8 cellular contexts compared by ENCODE assay signal in genomic region chr1:21255284-21255942, GRCh38. TPM values are rescaled to one million over a fixed set of nuclear protein-coding genes. Genes with fewer than 3 reads are reported as not detected.
DNase-seq lines count a peak whose midpoint lies in the region; ATAC-seq and TF ChIP-seq lines count a peak whose summit lies in the region.

No MANE protein-coding gene starts in this region.

- H3K9me3 ChIP-seq in HEK293 (ENCODE audit: control insufficient read depth, insufficient read depth, low read depth, low read length): no peaks in the 10 kb centered on the region

- no peak overlapping the region for H3K27ac ChIP-seq in HEK293 (ENCODE audit: extremely low read depth, low read depth, low read length)

- H3K4me3 ChIP-seq in AG09309 (ENCODE audit: control insufficient read depth, low read depth, low read length) (no peak overlapping the region), HEK293 (ENCODE audit: low read depth, low read length) (no peak overlapping the region), kidney epithelial cell (ENCODE audit: low read depth, low read length) (no peak overlapping the region)

- peak; percentile 51 for DNase-seq in AG09309 (ENCODE audit: low read depth)
- peak; percentile 68 for DNase-seq in NCI-H510A (lab: John Stamatoyannopoulos, UW)
- DNase-seq in central memory CD4-positive, alpha-beta T cell: peak; percentile 69
- no peak for DNase-seq in kidney epithelial cell (ENCODE audit: low read depth)
- peak; percentile 76 for DNase-seq in stimulated activated CD4-positive, alpha-beta T cell treated with anti-CD3 and anti-CD28 coated beads, Interleukin-2, amount 100 ng/mL, for 4 hours (ENCODE audit: low read depth)

- H3K27me3 ChIP-seq in kidney epithelial cell (ENCODE audit: control insufficient read depth, insufficient read depth, low read length): no peaks in the 10 kb centered on the region

- CTCF ChIA-PET in HEK293 (lab: Yijun Ruan, JAX): interaction anchor here (0.6 to 9.0 kb wide), 41 partner anchors 9 to 560 kb away, joined by 3 to 256 read pairs (median 5); no protein-coding TSS in a partner anchor

- no peaks in the 10 kb centered on the region for H3K4me1 ChIP-seq in HEK293 (ENCODE audit: control insufficient read depth, insufficient read depth, low read length)

- TF ChIP-seq CTCF in AG09309 (IDR thresholded peaks at IDR 0.05; ENCODE audit: control insufficient read depth, insufficient read depth, low read depth, low read length, missing control alignments): peak; percentile 92
- TF ChIP-seq CTCF in HEK293 (tag by site-specific recombination; IDR thresholded peaks at IDR 0.05): peak; percentile 80
- TF ChIP-seq CTCF in kidney epithelial cell (IDR thresholded peaks at IDR 0.05; ENCODE audit: insufficient read depth, low read length, poor library complexity, severe bottlenecking): peak; percentile 92

- POLR2A ChIA-PET in HEK293 (lab: Yijun Ruan, JAX): interaction anchor here (0.7 kb wide), 1 partner anchor 15 kb away, joined by 3 read pairs; no protein-coding TSS in a partner anchor

- peaks cover 0 to 52% of the 10 kb centered on the region in 2 experiments; a peak in 1 of 3 replicates for H3K36me3 ChIP-seq in HEK293 (ENCODE audit: control insufficient read depth in 2 of 2, insufficient read depth in 1 of 2, low read length in 2 of 2)
- peaks cover 2% of the 10 kb centered on the region for H3K36me3 ChIP-seq in kidney epithelial cell (ENCODE audit: control insufficient read depth, insufficient read depth, low read length)

- peak; percentile 58 to 59 for ATAC-seq in activated CD4-positive, CD25-positive, alpha-beta regulatory T cell treated with anti-CD3 and anti-CD28 coated beads, Interleukin-2, amount 50 U/mL, for 24 hours
- no peak for ATAC-seq in HG02938 (IDR thresholded peaks at IDR 0.05; ENCODE audit: unreplicated experiment)

TF ChIP-seq in HEK293, 187 proteins besides CTCF, POLR2A, EP300 and RAD21 (continues in another document):
- TF ChIP-seq, protein P1, sequence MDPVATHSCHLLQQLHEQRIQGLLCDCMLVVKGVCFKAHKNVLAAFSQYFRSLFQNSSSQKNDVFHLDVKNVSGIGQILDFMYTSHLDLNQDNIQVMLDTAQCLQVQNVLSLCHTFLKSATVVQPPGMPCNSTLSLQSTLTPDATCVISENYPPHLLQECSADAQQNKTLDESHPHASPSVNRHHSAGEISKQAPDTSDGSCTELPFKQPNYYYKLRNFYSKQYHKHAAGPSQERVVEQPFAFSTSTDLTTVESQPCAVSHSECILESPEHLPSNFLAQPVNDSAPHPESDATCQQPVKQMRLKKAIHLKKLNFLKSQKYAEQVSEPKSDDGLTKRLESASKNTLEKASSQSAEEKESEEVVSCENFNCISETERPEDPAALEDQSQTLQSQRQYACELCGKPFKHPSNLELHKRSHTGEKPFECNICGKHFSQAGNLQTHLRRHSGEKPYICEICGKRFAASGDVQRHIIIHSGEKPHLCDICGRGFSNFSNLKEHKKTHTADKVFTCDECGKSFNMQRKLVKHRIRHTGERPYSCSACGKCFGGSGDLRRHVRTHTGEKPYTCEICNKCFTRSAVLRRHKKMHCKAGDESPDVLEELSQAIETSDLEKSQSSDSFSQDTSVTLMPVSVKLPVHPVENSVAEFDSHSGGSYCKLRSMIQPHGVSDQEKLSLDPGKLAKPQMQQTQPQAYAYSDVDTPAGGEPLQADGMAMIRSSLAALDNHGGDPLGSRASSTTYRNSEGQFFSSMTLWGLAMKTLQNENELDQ (tag by site-specific recombination; IDR thresholded peaks at IDR 0.05; ENCODE audit: low read depth): no peak
- TF ChIP-seq GLI4 (tag by site-specific recombination; IDR thresholded peaks at IDR 0.05): no peak
- no peak for TF ChIP-seq HOXD13 (CRISPR knock-in tag; IDR thresholded peaks at IDR 0.05; ENCODE audit: borderline replicate concordance)
- TF ChIP-seq ZNF658 (tag by site-specific recombination; IDR thresholded peaks at IDR 0.05): no peak
- TF ChIP-seq ZBTB48 (tag by site-specific recombination; IDR thresholded peaks at IDR 0.05): peak; percentile 41; the same call in 1 of the 2 replicates
- TF ChIP-seq TCF7L2 (IDR thresholded peaks at IDR 0.05; ENCODE audit: borderline replicate concordance, low read depth, low read length): no peak
- TF ChIP-seq ZNF660 (tag by site-specific recombination; IDR thresholded peaks at IDR 0.05): peak; percentile 69
- TF ChIP-seq SP3 (tag by site-specific recombination; IDR thresholded peaks at IDR 0.05): no peak
- no peak for TF ChIP-seq ZNF624 (tag by site-specific recombination; IDR thresholded peaks at IDR 0.05)
- TF ChIP-seq, protein P2, sequence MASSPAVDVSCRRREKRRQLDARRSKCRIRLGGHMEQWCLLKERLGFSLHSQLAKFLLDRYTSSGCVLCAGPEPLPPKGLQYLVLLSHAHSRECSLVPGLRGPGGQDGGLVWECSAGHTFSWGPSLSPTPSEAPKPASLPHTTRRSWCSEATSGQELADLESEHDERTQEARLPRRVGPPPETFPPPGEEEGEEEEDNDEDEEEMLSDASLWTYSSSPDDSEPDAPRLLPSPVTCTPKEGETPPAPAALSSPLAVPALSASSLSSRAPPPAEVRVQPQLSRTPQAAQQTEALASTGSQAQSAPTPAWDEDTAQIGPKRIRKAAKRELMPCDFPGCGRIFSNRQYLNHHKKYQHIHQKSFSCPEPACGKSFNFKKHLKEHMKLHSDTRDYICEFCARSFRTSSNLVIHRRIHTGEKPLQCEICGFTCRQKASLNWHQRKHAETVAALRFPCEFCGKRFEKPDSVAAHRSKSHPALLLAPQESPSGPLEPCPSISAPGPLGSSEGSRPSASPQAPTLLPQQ (tag by site-specific recombination; IDR thresholded peaks at IDR 0.05): peak; percentile 41; the same call in 1 of the 2 replicates
- TF ChIP-seq, protein P3, sequence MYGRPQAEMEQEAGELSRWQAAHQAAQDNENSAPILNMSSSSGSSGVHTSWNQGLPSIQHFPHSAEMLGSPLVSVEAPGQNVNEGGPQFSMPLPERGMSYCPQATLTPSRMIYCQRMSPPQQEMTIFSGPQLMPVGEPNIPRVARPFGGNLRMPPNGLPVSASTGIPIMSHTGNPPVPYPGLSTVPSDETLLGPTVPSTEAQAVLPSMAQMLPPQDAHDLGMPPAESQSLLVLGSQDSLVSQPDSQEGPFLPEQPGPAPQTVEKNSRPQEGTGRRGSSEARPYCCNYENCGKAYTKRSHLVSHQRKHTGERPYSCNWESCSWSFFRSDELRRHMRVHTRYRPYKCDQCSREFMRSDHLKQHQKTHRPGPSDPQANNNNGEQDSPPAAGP (tag by site-specific recombination; IDR thresholded peaks at IDR 0.05): no peak
- TF ChIP-seq ZNF621 (tag by site-specific recombination; IDR thresholded peaks at IDR 0.05): no peak
- no peak; the same call in 1 of the 2 replicates for TF ChIP-seq KLF8 (tag by site-specific recombination; IDR thresholded peaks at IDR 0.05)
- no peak for TF ChIP-seq ZNF580 (tag by site-specific recombination; IDR thresholded peaks at IDR 0.05)
- TF ChIP-seq ZNF645 (tag by site-specific recombination; IDR thresholded peaks at IDR 0.05): no peak
- no peak for TF ChIP-seq ZNF555 (tag by site-specific recombination; conservative IDR thresholded peaks at IDR 0.05)
- no peak for TF ChIP-seq ZNF514 (tag by site-specific recombination; IDR thresholded peaks at IDR 0.05)
- no peak for TF ChIP-seq HIC1 (tag by site-specific recombination; IDR thresholded peaks at IDR 0.05)
- no peak for TF ChIP-seq ZNF785 (tag by site-specific recombination; IDR thresholded peaks at IDR 0.05)
- TF ChIP-seq ZFHX2 (tag by site-specific recombination; conservative IDR thresholded peaks at IDR 0.05): no peak

RNA-seq across cellular contexts. Expression of gene ECE1, which starts 34.9 kb away (rescaled TPM):
- 181 and 185 TPM in 2 replicates for total RNA-seq in kidney epithelial cell
